ENCODE assay signal across 38 cellular contexts in the genomic region with DNA sequence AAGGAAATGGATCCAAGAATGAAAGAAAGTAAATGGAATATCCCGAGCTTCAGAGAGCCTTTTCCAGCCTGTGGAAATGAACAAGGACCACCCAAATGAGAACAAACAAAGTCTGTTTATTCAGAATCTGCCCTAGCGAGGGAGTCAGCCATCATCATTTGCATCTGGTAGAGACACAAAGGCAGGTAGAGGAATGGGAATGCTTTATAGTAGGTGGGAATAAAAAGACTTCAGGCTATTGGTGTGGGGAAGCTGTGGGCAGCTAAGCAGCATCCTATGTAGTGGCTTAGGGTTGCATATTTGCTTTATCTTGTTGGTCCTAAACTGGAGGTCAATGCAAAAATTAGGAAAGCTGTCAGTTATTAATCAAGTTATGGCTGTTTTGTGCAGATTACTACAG. TPM values are rescaled to one million over a fixed set of nuclear protein-coding genes. Genes with fewer than 3 reads are reported as not detected.
"Had no signal": no experiment of that assay in that cellular context is flagged by ENCODE, and none has a peak within 500 bp of the region (broad histone marks: within the 10 kb centered on the region; RNA-seq: fewer than 3 reads in every experiment).

No MANE protein-coding gene starts in this region.

- H3K4me3 ChIP-seq: ascending aorta, cardiac muscle cell had no signal

- DNase-seq: activated CD4-positive, alpha-beta memory T cell treated with anti-CD3 and anti-CD28 coated beads, Interleukin-2, amount 10 ng/mL, durations not matched to agents 7 days and 5 days; activated CD4-positive, alpha-beta T cell treated with anti-CD3 and anti-CD28 coated beads for 1 hour; activated CD4-positive, alpha-beta T cell treated with anti-CD3 and anti-CD28 coated beads for 36 hours; activated CD4-positive, alpha-beta T cell treated with anti-CD3 and anti-CD28 coated beads for 48 hours; activated CD4-positive, alpha-beta T cell treated with anti-CD3 and anti-CD28 coated beads, Interleukin-2, amount 10 ng/mL, durations not matched to agents 7 days and 5 days; activated CD4-positive, alpha-beta T cell treated with anti-CD3 and anti-CD28 coated beads, Interleukin-2, amount 50 U/mL, for 48 hours; activated CD4-positive, CD25-positive, alpha-beta regulatory T cell; activated CD8-positive, alpha-beta memory T cell treated with anti-CD3 and anti-CD28 coated beads for 24 hours; activated CD8-positive, alpha-beta memory T cell treated with anti-CD3 and anti-CD28 coated beads, Interleukin-2, amount 10 ng/mL, durations not matched to agents 7 days and 5 days; activated CD8-positive, alpha-beta memory T cell treated with anti-CD3 and anti-CD28 coated beads, Interleukin-2, amount 50 U/mL, for 48 hours; activated CD8-positive, alpha-beta T cell treated with anti-CD3 and anti-CD28 coated beads, Interleukin-2, amount 10 ng/mL, durations not matched to agents 7 days and 5 days; activated effector memory CD4-positive, alpha-beta T cell treated with Interleukin-2 at 50 U/mL for 16 hours; activated gamma-delta T cell; activated naive CD4-positive, alpha-beta T cell treated with anti-CD3 and anti-CD28 coated beads, Interleukin-2, amount 10 ng/mL, durations not matched to agents 7 days and 5 days; activated naive CD4-positive, alpha-beta T cell treated with Interleukin-2 at 50 U/mL for 16 hours; activated naive CD8-positive, alpha-beta T cell treated with anti-CD3 and anti-CD28 coated beads, Interleukin-2, amount 10 ng/mL, durations not matched to agents 7 days and 5 days; activated naive CD8-positive, alpha-beta T cell treated with anti-CD3 and anti-CD28 coated beads, Interleukin-2, amount 50 U/mL, for 24 hours; activated T-cell treated with anti-CD3 and anti-CD28 coated beads, Interleukin-2, amount 50 U/mL, for 24 hours; activated T-cell treated with anti-CD3 and anti-CD28 coated beads, Interleukin-2, amount 50 U/mL, for 48 hours; amygdala; anterior cingulate cortex; caudate nucleus; cerebellar nuclear complex; T-helper 1 cell; T-helper 2 cell; T-helper 9 cell had no signal

- H3K27ac Mint-ChIP-seq: activated CD4-positive, alpha-beta memory T cell treated with anti-CD3 and anti-CD28 coated beads, Interleukin-2, amount 10 ng/mL, durations not matched to agents 7 days and 5 days; activated CD4-positive, alpha-beta T cell treated with anti-CD3 and anti-CD28 coated beads for 36 hours; activated CD4-positive, alpha-beta T cell treated with anti-CD3 and anti-CD28 coated beads, Interleukin-2, amount 10 ng/mL, durations not matched to agents 7 days and 5 days; activated CD8-positive, alpha-beta memory T cell treated with anti-CD3 and anti-CD28 coated beads, Interleukin-2, amount 10 ng/mL, durations not matched to agents 7 days and 5 days; activated CD8-positive, alpha-beta T cell treated with anti-CD3 and anti-CD28 coated beads, Interleukin-2, amount 10 ng/mL, durations not matched to agents 7 days and 5 days; activated naive CD4-positive, alpha-beta T cell treated with anti-CD3 and anti-CD28 coated beads, Interleukin-2, amount 10 ng/mL, durations not matched to agents 7 days and 5 days; activated naive CD4-positive, alpha-beta T cell treated with anti-CD3 and anti-CD28 coated beads, Interleukin-2, amount 50 U/mL, for 24 hours; activated naive CD8-positive, alpha-beta T cell; activated naive CD8-positive, alpha-beta T cell treated with anti-CD3 and anti-CD28 coated beads, Interleukin-2, amount 10 ng/mL, durations not matched to agents 7 days and 5 days; activated naive CD8-positive, alpha-beta T cell treated with anti-CD3 and anti-CD28 coated beads, Interleukin-2, amount 50 U/mL, for 24 hours; activated T-cell treated with anti-CD3 and anti-CD28 coated beads, Interleukin-2, amount 50 U/mL, for 24 hours; activated T-helper 2 cell treated with anti-CD3 and anti-CD28 coated beads, Interferon-gamma antibody, Interleukin-2, Interleukin-4, amounts not matched to agents 10 μg/mL and 5 μg/mL and 100 μg/mL, durations not matched to agents 14 hours and 24 hours and 36 hours; brain; T-helper 1 cell treated with Interleukin-12 subunit alpha and Interleukin-12 subunit beta and Interleukin-4 antibody, amounts not matched to agents 30 μg/mL and 1 μg/mL, for 36 hours; T-helper 2 cell treated with Interferon-gamma antibody and Interleukin-4, amounts not matched to agents 5 μg/mL and 100 μg/mL, for 36 hours had no signal

- ATAC-seq: activated CD4-positive, alpha-beta T cell treated with anti-CD3 and anti-CD28 coated beads for 36 hours; activated CD4-positive, CD25-positive, alpha-beta regulatory T cell treated with anti-CD3 and anti-CD28 coated beads, Interleukin-2, amount 50 U/mL, for 24 hours; activated CD8-positive, alpha-beta memory T cell treated with anti-CD3 and anti-CD28 coated beads, Interleukin-2, amount 10 ng/mL, durations not matched to agents 7 days and 5 days; activated CD8-positive, alpha-beta T cell treated with anti-CD3 and anti-CD28 coated beads, Interleukin-2, amount 10 ng/mL, durations not matched to agents 7 days and 5 days; activated naive CD8-positive, alpha-beta T cell treated with anti-CD3 and anti-CD28 coated beads, Interleukin-2, amount 50 U/mL, for 24 hours had no signal

- H3K4me1 Mint-ChIP-seq: activated CD4-positive, alpha-beta memory T cell treated with anti-CD3 and anti-CD28 coated beads, Interleukin-2, amount 10 ng/mL, durations not matched to agents 7 days and 5 days; activated CD4-positive, alpha-beta T cell treated with anti-CD3 and anti-CD28 coated beads for 36 hours; activated CD4-positive, alpha-beta T cell treated with anti-CD3 and anti-CD28 coated beads, Interleukin-2, amount 10 ng/mL, durations not matched to agents 7 days and 5 days; activated CD8-positive, alpha-beta memory T cell treated with anti-CD3 and anti-CD28 coated beads, Interleukin-2, amount 10 ng/mL, durations not matched to agents 7 days and 5 days; activated naive CD4-positive, alpha-beta T cell treated with anti-CD3 and anti-CD28 coated beads, Interleukin-2, amount 10 ng/mL, durations not matched to agents 7 days and 5 days; activated naive CD4-positive, alpha-beta T cell treated with anti-CD3 and anti-CD28 coated beads, Interleukin-2, amount 50 U/mL, for 24 hours; activated naive CD8-positive, alpha-beta T cell treated with anti-CD3 and anti-CD28 coated beads, Interleukin-2, amount 50 U/mL, for 24 hours; brain; central memory CD8-positive, alpha-beta T cell had no signal

- H3K27me3 ChIP-seq: ascending aorta, cardiac muscle cell had no signal

- H3K4me3 Mint-ChIP-seq: activated CD4-positive, alpha-beta memory T cell treated with anti-CD3 and anti-CD28 coated beads, Interleukin-2, amount 10 ng/mL, durations not matched to agents 7 days and 5 days; activated CD4-positive, alpha-beta T cell treated with anti-CD3 and anti-CD28 coated beads for 36 hours; activated CD4-positive, alpha-beta T cell treated with anti-CD3 and anti-CD28 coated beads, Interleukin-2, amount 10 ng/mL, durations not matched to agents 7 days and 5 days; activated CD8-positive, alpha-beta memory T cell treated with anti-CD3 and anti-CD28 coated beads, Interleukin-2, amount 10 ng/mL, durations not matched to agents 7 days and 5 days; activated CD8-positive, alpha-beta T cell treated with anti-CD3 and anti-CD28 coated beads, Interleukin-2, amount 10 ng/mL, durations not matched to agents 7 days and 5 days; activated naive CD4-positive, alpha-beta T cell treated with anti-CD3 and anti-CD28 coated beads, Interleukin-2, amount 10 ng/mL, durations not matched to agents 7 days and 5 days; activated naive CD4-positive, alpha-beta T cell treated with anti-CD3 and anti-CD28 coated beads, Interleukin-2, amount 50 U/mL, for 24 hours; activated naive CD8-positive, alpha-beta T cell; activated naive CD8-positive, alpha-beta T cell treated with anti-CD3 and anti-CD28 coated beads, Interleukin-2, amount 10 ng/mL, durations not matched to agents 7 days and 5 days; activated naive CD8-positive, alpha-beta T cell treated with anti-CD3 and anti-CD28 coated beads, Interleukin-2, amount 50 U/mL, for 24 hours; activated T-cell treated with anti-CD3 and anti-CD28 coated beads, Interleukin-2, amount 50 U/mL, for 24 hours; brain; central memory CD8-positive, alpha-beta T cell; T-helper 1 cell treated with Interleukin-12 subunit alpha and Interleukin-12 subunit beta and Interleukin-4 antibody, amounts not matched to agents 30 μg/mL and 1 μg/mL, for 36 hours; T-helper 2 cell treated with Interferon-gamma antibody and Interleukin-4, amounts not matched to agents 5 μg/mL and 100 μg/mL, for 36 hours had no signal

- H3K9me3 Mint-ChIP-seq: activated CD4-positive, alpha-beta memory T cell treated with anti-CD3 and anti-CD28 coated beads, Interleukin-2, amount 10 ng/mL, durations not matched to agents 7 days and 5 days; activated CD4-positive, alpha-beta T cell treated with anti-CD3 and anti-CD28 coated beads, Interleukin-2, amount 10 ng/mL, durations not matched to agents 7 days and 5 days; activated naive CD4-positive, alpha-beta T cell treated with anti-CD3 and anti-CD28 coated beads, Interleukin-2, amount 10 ng/mL, durations not matched to agents 7 days and 5 days; activated naive CD4-positive, alpha-beta T cell treated with anti-CD3 and anti-CD28 coated beads, Interleukin-2, amount 50 U/mL, for 24 hours; activated T-cell treated with anti-CD3 and anti-CD28 coated beads, Interleukin-2, amount 50 U/mL, for 24 hours; central memory CD8-positive, alpha-beta T cell; T-helper 2 cell treated with Interferon-gamma antibody and Interleukin-4, amounts not matched to agents 5 μg/mL and 100 μg/mL, for 36 hours had no signal

- H3K27me3 Mint-ChIP-seq: activated CD4-positive, alpha-beta memory T cell treated with anti-CD3 and anti-CD28 coated beads, Interleukin-2, amount 10 ng/mL, durations not matched to agents 7 days and 5 days; activated CD8-positive, alpha-beta memory T cell treated with anti-CD3 and anti-CD28 coated beads, Interleukin-2, amount 10 ng/mL, durations not matched to agents 7 days and 5 days; activated naive CD4-positive, alpha-beta T cell treated with anti-CD3 and anti-CD28 coated beads, Interleukin-2, amount 10 ng/mL, durations not matched to agents 7 days and 5 days; activated naive CD8-positive, alpha-beta T cell treated with anti-CD3 and anti-CD28 coated beads, Interleukin-2, amount 10 ng/mL, durations not matched to agents 7 days and 5 days had no signal

- H3K36me3 ChIP-seq: ascending aorta, cardiac muscle cell had no signal

- H3K27ac ChIP-seq: ascending aorta, cardiac muscle cell, VCaP had no signal

- H3K36me3 Mint-ChIP-seq: activated CD8-positive, alpha-beta memory T cell treated with anti-CD3 and anti-CD28 coated beads, Interleukin-2, amount 10 ng/mL, durations not matched to agents 7 days and 5 days; activated naive CD4-positive, alpha-beta T cell treated with anti-CD3 and anti-CD28 coated beads, Interleukin-2, amount 10 ng/mL, durations not matched to agents 7 days and 5 days; activated naive CD4-positive, alpha-beta T cell treated with anti-CD3 and anti-CD28 coated beads, Interleukin-2, amount 50 U/mL, for 24 hours; activated naive CD8-positive, alpha-beta T cell; activated naive CD8-positive, alpha-beta T cell treated with anti-CD3 and anti-CD28 coated beads, Interleukin-2, amount 10 ng/mL, durations not matched to agents 7 days and 5 days; brain had no signal

- H3K4me1 ChIP-seq: ascending aorta had no signal

- H3K9me3 ChIP-seq: ascending aorta had no signal

RNA-seq across cellular contexts. Expression of gene MRLN, which starts 9.2 kb away (rescaled TPM):
- total RNA-seq: activated CD4-positive, alpha-beta memory T cell treated with anti-CD3 and anti-CD28 coated beads, Interleukin-2, amount 10 ng/mL, durations not matched to agents 7 days and 5 days; activated CD4-positive, alpha-beta T cell treated with anti-CD3 and anti-CD28 coated beads for 36 hours; activated CD4-positive, alpha-beta T cell treated with anti-CD3 and anti-CD28 coated beads, Interleukin-2, amount 10 ng/mL, durations not matched to agents 7 days and 5 days; activated CD8-positive, alpha-beta memory T cell treated with anti-CD3 and anti-CD28 coated beads, Interleukin-2, amount 10 ng/mL, durations not matched to agents 7 days and 5 days; activated CD8-positive, alpha-beta T cell treated with anti-CD3 and anti-CD28 coated beads, Interleukin-2, amount 10 ng/mL, durations not matched to agents 7 days and 5 days; activated naive CD8-positive, alpha-beta T cell treated with anti-CD3 and anti-CD28 coated beads, Interleukin-2, amount 10 ng/mL, durations not matched to agents 7 days and 5 days; activated T-helper 2 cell treated with anti-CD3 and anti-CD28 coated beads, Interferon-gamma antibody, Interleukin-2, Interleukin-4, amounts not matched to agents 10 μg/mL and 5 μg/mL and 100 μg/mL, durations not matched to agents 14 hours and 24 hours and 36 hours; ascending aorta; bronchial epithelial cell; cardiac muscle cell had no signal
- polyA plus RNA-seq: cardiac muscle cell had no signal
